8 cellular contexts compared by ENCODE assay signal in the genomic region with DNA sequence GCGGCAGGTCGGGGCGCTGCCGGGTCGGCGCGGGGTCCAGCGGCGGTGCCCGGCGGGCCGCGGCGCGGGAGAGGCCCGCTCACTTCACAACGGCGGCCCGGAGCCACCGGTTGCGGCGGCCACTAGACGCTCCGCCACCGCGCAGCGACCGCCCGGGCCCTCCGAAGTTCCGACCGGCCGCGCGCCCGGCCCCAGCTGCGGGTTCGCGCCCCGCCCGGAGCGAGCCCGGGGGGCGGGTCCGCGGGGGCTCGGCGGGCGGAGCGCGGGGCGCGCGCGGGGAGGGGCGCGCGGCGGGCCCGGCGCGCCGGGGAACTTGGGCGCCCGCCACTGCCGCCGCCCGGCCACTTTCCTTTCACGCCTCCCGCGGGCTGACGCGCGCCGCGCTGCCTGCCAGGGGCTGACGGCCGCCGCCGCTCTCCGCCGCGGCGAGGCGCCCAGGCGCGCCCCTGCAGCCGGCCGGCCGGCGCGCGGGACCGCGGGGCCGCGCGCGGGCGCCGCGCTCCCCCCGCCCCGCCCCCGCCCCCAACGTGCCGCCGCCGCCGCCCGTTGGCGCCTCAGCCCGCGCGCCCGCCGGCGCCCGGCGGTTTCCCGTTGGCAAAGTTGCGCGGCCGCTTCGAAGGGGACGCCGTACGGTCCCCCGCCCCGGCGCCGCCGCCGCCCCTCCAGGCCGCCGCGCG. TPM values are rescaled to one million over a fixed set of nuclear protein-coding genes. Genes with fewer than 3 reads are reported as not detected.
DNase-seq lines count a peak whose midpoint lies in the region; ATAC-seq and TF ChIP-seq lines count a peak whose summit lies in the region.

No MANE protein-coding gene starts in this region.

- H3K27ac ChIP-seq in duodenal mucosa (ENCODE audit: low read depth, low read length) (peak overlapping the region; percentile 73), lower lobe of right lung (peak overlapping the region; percentile 90)

- intact Hi-C loops in lower lobe of right lung (cut with DNase I) = no loop called here

- peak overlapping the region; percentile 81 to 90 for H3K9ac ChIP-seq in duodenal mucosa (ENCODE audit: low read depth in 1 of 2, low read length in 2 of 2)

- H3K36me3 ChIP-seq in duodenal mucosa (ENCODE audit: control insufficient read depth in 1 of 2, insufficient read depth in 2 of 2, low read length in 2 of 2) (no peaks in the 10 kb centered on the region), lower lobe of right lung (no peaks in the 10 kb centered on the region)

- TF ChIP-seq CTCF in lower lobe of right lung (IDR thresholded peaks at IDR 0.05) = no peak

- DNase-seq in GF-D8 (lab: John Stamatoyannopoulos, UW) (peak; percentile 26), LoVo (ENCODE audit: low spot score) (peak; percentile 73), lower lobe of right lung (peak; percentile 71), NCI-H510A treated with DMSO at 0.1 percent for 48 hours (lab: John Stamatoyannopoulos, UW) (no peak)
- peak; percentile 65 for DNase-seq in activated CD4-positive, alpha-beta T cell treated with anti-CD3 and anti-CD28 coated beads, Interleukin-2, amount 50 U/mL, for 1 hour
- peak in 2 of 3 donors; percentile 11 to 36 for DNase-seq in stimulated activated CD4-positive, alpha-beta T cell treated with anti-CD3 and anti-CD28 coated beads, TNF-alpha, amount 100 ng/mL, for 48 hours (ENCODE audit: low read depth in 3 of 3)

- H3K4me3 ChIP-seq in duodenal mucosa (ENCODE audit: low read depth in 1 of 2, low read length in 2 of 2) (peak overlapping the region; percentile 83 to 84), lower lobe of right lung (peak overlapping the region; percentile 85)

- H3K4me1 ChIP-seq in duodenal mucosa (ENCODE audit: control insufficient read depth in 1 of 2, insufficient read depth in 2 of 2, low read length in 2 of 2) (peaks cover 10 to 17% of the 10 kb centered on the region in 2 donors), lower lobe of right lung (peaks cover 25% of the 10 kb centered on the region)

- H3K27me3 ChIP-seq in duodenal mucosa (ENCODE audit: control insufficient read depth in 1 of 2, insufficient read depth in 2 of 2, low read length in 2 of 2) = no peaks in the 10 kb centered on the region
- H3K27me3 ChIP-seq in lower lobe of right lung (ENCODE audit: low read depth) = no peaks in the 10 kb centered on the region

- H3K9me3 ChIP-seq in duodenal mucosa (ENCODE audit: control insufficient read depth in 1 of 2, low read length in 2 of 2) = no peaks in the 10 kb centered on the region
- H3K9me3 ChIP-seq in lower lobe of right lung = no peaks in the 10 kb centered on the region

- ATAC-seq in GM21717 (IDR thresholded peaks at IDR 0.05; ENCODE audit: unreplicated experiment) (peak; percentile 27), lower lobe of right lung (peak; percentile 67 to 79)

RNA-seq across cellular contexts. Expression of a gene that starts 0.6 kb away (rescaled TPM):
- 17.3 TPM for total RNA-seq in lower lobe of right lung
